ENCODE assay signal across 2 cellular contexts in the genomic region with DNA sequence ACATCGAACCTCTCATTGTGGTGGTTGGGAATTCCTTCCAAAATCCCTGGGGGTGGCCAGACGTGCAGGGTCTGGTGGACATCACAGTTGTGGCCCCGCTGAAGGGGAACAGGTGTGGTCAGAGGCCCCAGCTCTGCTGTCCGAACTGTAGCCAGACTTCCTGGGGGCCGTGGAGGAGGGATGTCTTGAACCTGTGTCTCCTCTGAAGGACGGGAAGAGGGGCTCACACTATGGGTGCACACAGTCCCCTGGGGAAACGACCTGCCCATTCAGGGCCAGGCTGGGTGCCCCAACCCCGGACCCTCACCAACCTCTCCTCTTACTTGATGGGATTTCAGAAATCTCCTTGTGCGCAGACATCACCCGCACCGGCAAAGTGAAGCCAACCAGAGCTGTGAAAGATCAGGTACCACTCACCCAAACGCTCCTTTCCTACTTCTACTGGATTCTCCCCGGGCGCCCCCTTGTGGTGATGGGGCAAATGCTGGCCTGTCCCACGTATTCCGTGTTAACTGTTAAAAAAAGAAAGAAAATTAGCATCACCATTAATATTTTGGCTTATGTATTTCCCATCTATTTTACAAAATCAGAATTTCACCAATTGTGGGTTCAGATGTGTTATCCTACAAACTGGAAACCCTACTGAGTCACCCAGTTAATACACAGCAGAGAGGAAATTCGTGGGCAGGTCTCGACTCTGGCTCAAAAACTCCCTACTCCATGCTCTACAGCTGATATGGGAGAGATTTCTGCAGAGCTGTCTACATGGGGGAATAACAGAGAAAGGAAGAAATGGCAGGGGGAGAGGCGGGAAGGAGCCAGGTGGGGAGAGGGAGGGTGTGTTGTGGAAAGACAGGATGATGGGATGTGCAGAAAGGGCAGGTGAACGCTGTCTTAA.
TF ChIP-seq lines count a peak whose summit lies in the region.

No MANE protein-coding gene starts in this region.

TF ChIP-seq in GM23338, 12 proteins besides CTCF, POLR2A, EP300 and RAD21 (continues in another document):
- TF ChIP-seq, protein P1, sequence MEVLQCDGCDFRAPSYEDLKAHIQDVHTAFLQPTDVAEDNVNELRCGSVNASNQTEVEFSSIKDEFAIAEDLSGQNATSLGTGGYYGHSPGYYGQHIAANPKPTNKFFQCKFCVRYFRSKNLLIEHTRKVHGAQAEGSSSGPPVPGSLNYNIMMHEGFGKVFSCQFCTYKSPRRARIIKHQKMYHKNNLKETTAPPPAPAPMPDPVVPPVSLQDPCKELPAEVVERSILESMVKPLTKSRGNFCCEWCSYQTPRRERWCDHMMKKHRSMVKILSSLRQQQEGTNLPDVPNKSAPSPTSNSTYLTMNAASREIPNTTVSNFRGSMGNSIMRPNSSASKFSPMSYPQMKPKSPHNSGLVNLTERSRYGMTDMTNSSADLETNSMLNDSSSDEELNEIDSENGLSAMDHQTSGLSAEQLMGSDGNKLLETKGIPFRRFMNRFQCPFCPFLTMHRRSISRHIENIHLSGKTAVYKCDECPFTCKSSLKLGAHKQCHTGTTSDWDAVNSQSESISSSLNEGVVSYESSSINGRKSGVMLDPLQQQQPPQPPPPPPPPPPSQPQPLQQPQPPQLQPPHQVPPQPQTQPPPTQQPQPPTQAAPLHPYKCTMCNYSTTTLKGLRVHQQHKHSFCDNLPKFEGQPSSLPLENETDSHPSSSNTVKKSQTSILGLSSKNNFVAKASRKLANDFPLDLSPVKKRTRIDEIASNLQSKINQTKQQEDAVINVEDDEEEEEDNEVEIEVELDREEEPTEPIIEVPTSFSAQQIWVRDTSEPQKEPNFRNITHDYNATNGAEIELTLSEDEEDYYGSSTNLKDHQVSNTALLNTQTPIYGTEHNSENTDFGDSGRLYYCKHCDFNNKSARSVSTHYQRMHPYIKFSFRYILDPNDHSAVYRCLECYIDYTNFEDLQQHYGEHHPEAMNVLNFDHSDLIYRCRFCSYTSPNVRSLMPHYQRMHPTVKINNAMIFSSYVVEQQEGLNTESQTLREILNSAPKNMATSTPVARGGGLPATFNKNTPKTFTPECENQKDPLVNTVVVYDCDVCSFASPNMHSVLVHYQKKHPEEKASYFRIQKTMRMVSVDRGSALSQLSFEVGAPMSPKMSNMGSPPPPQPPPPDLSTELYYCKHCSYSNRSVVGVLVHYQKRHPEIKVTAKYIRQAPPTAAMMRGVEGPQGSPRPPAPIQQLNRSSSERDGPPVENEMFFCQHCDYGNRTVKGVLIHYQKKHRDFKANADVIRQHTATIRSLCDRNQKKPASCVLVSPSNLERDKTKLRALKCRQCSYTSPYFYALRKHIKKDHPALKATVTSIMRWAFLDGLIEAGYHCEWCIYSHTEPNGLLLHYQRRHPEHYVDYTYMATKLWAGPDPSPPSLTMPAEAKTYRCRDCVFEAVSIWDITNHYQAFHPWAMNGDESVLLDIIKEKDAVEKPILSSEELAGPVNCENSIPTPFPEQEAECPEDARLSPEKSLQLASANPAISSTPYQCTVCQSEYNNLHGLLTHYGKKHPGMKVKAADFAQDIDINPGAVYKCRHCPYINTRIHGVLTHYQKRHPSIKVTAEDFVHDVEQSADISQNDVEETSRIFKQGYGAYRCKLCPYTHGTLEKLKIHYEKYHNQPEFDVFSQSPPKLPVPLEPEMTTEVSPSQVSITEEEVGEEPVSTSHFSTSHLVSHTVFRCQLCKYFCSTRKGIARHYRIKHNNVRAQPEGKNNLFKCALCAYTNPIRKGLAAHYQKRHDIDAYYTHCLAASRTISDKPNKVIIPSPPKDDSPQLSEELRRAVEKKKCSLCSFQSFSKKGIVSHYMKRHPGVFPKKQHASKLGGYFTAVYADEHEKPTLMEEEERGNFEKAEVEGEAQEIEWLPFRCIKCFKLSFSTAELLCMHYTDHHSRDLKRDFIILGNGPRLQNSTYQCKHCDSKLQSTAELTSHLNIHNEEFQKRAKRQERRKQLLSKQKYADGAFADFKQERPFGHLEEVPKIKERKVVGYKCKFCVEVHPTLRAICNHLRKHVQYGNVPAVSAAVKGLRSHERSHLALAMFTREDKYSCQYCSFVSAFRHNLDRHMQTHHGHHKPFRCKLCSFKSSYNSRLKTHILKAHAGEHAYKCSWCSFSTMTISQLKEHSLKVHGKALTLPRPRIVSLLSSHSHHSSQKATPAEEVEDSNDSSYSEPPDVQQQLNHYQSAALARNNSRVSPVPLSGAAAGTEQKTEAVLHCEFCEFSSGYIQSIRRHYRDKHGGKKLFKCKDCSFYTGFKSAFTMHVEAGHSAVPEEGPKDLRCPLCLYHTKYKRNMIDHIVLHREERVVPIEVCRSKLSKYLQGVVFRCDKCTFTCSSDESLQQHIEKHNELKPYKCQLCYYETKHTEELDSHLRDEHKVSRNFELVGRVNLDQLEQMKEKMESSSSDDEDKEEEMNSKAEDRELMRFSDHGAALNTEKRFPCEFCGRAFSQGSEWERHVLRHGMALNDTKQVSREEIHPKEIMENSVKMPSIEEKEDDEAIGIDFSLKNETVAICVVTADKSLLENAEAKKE (CRISPR knock-in tag; IDR thresholded peaks at IDR 0.05): no peak
- TF ChIP-seq NANOG (IDR thresholded peaks at IDR 0.05; ENCODE audit: borderline replicate concordance): no peak
- TF ChIP-seq EZH2 (IDR thresholded peaks at IDR 0.05; ENCODE audit: low read depth, unreplicated experiment): no peak
- no peak for TF ChIP-seq EZH2phosphoT487 (IDR thresholded peaks at IDR 0.05; ENCODE audit: unreplicated experiment)
- TF ChIP-seq, protein P2, sequence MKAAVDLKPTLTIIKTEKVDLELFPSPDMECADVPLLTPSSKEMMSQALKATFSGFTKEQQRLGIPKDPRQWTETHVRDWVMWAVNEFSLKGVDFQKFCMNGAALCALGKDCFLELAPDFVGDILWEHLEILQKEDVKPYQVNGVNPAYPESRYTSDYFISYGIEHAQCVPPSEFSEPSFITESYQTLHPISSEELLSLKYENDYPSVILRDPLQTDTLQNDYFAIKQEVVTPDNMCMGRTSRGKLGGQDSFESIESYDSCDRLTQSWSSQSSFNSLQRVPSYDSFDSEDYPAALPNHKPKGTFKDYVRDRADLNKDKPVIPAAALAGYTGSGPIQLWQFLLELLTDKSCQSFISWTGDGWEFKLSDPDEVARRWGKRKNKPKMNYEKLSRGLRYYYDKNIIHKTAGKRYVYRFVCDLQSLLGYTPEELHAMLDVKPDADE (IDR thresholded peaks at IDR 0.05): no peak
- TF ChIP-seq ZNF114 (CRISPR knock-in tag; IDR thresholded peaks at IDR 0.05): no peak
- TF ChIP-seq STAT1 (IDR thresholded peaks at IDR 0.05; ENCODE audit: unreplicated experiment): no peak

TF ChIP-seq in endothelial cell of umbilical vein, 7 proteins besides CTCF, POLR2A, EP300 and RAD21 (continued from another document):
- TF ChIP-seq FOS (IDR thresholded peaks at IDR 0.05; ENCODE audit: borderline replicate concordance, insufficient read depth, low read length): no peak
- no peak for TF ChIP-seq EZH2 (IDR thresholded peaks at IDR 0.05; ENCODE audit: borderline replicate concordance, low read depth, low read length, severe bottlenecking)
